Comparison of ENCODE assay signal across 1 cellular context in the genomic region with DNA sequence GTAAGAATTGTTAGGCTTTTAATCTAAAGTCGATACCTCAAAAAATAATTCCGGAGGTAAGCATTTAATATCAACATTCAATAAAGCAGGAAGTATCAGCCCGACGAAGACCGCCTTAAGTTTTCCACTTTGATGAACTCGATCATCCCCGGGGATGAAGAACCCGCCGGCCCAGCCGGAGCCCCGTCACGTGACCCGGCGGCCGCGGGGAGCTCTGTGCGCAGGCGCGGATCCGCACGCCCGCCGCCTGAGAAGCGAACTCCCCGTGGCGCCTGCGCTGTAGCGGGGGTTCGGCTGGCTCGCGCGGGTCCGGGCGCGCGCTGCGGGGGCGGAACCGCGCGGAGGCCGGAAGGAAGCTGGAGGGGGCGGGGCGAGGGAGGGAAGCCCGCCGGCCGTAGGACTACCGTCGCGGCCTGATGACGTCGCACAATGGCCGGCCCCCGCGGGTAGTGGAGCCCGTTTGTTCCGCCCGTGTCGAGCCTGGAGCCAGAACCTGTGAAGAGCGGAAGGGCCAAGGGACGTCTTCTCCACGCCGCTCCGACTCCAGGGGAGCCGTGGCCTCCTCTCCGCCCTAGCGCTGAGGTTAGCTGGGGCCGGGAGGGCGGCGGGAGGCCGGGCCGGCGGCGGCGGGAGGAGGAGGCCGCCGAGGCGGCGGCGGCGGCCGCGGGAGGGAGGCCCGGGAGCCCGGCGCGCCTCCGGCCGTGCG.
A peak's percentile ranks its signal among the peaks of the same experiment; 100 is the strongest.
TF ChIP-seq lines count a peak whose summit lies in the region.

A gene (plus strand): TSS at position 419 of the 706 bp plus-strand sequence. CDS start 6,721 bp downstream, outside the sequence.

TF ChIP-seq in HepG2, 621 proteins besides CTCF, POLR2A, EP300 and RAD21 (continued from another document and continues in another):
- no peak for TF ChIP-seq ZNF549 (CRISPR knock-in tag; IDR thresholded peaks at IDR 0.05)
- TF ChIP-seq JUNB (CRISPR knock-in tag; IDR thresholded peaks at IDR 0.05; ENCODE audit: borderline replicate concordance) = no peak
- TF ChIP-seq KMT2A (CRISPR knock-in tag; IDR thresholded peaks at IDR 0.05) = peak; percentile 96
- TF ChIP-seq SRSF9 (IDR thresholded peaks at IDR 0.05; ENCODE audit: borderline replicate concordance, insufficient read depth, low read depth, low read length, poor library complexity, severe bottlenecking) = no peak
- TF ChIP-seq ZNF136 (CRISPR knock-in tag; IDR thresholded peaks at IDR 0.05; ENCODE audit: low read depth) = no peak
- no peak for TF ChIP-seq HNRNPH1 (optimal IDR thresholded peaks at IDR 0.05; ENCODE audit: low read depth, low read length)
- peak; percentile 97 for TF ChIP-seq YY1 (IDR thresholded peaks at IDR 0.05; ENCODE audit: insufficient read depth, insufficient replicate concordance, low read depth, low read length)
- 0 out of 2 replicates have a peak, but pooled peaks have one; percentile 68 for TF ChIP-seq ATF7-NPFF (CRISPR knock-in tag; IDR thresholded peaks at IDR 0.05; ENCODE audit: low read depth)
- TF ChIP-seq ESRRA (CRISPR knock-in tag; IDR thresholded peaks at IDR 0.05; ENCODE audit: low read depth) = peak; percentile 65
- TF ChIP-seq SIN3A (IDR thresholded peaks at IDR 0.05; ENCODE audit: borderline replicate concordance, low read depth, low read length) = peak; percentile 85
- 0 out of 2 replicates have a peak, but pooled peaks have one; percentile 52 for TF ChIP-seq ZSCAN22 (CRISPR knock-in tag; IDR thresholded peaks at IDR 0.05)
- TF ChIP-seq DPF2 (CRISPR knock-in tag; IDR thresholded peaks at IDR 0.05; ENCODE audit: borderline replicate concordance, low read depth) = no peak
- TF ChIP-seq, protein P1, sequence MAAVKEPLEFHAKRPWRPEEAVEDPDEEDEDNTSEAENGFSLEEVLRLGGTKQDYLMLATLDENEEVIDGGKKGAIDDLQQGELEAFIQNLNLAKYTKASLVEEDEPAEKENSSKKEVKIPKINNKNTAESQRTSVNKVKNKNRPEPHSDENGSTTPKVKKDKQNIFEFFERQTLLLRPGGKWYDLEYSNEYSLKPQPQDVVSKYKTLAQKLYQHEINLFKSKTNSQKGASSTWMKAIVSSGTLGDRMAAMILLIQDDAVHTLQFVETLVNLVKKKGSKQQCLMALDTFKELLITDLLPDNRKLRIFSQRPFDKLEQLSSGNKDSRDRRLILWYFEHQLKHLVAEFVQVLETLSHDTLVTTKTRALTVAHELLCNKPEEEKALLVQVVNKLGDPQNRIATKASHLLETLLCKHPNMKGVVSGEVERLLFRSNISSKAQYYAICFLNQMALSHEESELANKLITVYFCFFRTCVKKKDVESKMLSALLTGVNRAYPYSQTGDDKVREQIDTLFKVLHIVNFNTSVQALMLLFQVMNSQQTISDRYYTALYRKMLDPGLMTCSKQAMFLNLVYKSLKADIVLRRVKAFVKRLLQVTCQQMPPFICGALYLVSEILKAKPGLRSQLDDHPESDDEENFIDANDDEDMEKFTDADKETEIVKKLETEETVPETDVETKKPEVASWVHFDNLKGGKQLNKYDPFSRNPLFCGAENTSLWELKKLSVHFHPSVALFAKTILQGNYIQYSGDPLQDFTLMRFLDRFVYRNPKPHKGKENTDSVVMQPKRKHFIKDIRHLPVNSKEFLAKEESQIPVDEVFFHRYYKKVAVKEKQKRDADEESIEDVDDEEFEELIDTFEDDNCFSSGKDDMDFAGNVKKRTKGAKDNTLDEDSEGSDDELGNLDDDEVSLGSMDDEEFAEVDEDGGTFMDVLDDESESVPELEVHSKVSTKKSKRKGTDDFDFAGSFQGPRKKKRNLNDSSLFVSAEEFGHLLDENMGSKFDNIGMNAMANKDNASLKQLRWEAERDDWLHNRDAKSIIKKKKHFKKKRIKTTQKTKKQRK (IDR thresholded peaks at IDR 0.05; ENCODE audit: low read length) = no peak
- no peak for TF ChIP-seq ZNF432 (CRISPR knock-in tag; IDR thresholded peaks at IDR 0.05; ENCODE audit: borderline replicate concordance)
- no peak for TF ChIP-seq RFX1 (IDR thresholded peaks at IDR 0.05)
- peak; percentile 25; the same call in 1 of the 2 replicates for TF ChIP-seq ZNF124 (CRISPR knock-in tag; IDR thresholded peaks at IDR 0.05)
- TF ChIP-seq, protein P2, sequence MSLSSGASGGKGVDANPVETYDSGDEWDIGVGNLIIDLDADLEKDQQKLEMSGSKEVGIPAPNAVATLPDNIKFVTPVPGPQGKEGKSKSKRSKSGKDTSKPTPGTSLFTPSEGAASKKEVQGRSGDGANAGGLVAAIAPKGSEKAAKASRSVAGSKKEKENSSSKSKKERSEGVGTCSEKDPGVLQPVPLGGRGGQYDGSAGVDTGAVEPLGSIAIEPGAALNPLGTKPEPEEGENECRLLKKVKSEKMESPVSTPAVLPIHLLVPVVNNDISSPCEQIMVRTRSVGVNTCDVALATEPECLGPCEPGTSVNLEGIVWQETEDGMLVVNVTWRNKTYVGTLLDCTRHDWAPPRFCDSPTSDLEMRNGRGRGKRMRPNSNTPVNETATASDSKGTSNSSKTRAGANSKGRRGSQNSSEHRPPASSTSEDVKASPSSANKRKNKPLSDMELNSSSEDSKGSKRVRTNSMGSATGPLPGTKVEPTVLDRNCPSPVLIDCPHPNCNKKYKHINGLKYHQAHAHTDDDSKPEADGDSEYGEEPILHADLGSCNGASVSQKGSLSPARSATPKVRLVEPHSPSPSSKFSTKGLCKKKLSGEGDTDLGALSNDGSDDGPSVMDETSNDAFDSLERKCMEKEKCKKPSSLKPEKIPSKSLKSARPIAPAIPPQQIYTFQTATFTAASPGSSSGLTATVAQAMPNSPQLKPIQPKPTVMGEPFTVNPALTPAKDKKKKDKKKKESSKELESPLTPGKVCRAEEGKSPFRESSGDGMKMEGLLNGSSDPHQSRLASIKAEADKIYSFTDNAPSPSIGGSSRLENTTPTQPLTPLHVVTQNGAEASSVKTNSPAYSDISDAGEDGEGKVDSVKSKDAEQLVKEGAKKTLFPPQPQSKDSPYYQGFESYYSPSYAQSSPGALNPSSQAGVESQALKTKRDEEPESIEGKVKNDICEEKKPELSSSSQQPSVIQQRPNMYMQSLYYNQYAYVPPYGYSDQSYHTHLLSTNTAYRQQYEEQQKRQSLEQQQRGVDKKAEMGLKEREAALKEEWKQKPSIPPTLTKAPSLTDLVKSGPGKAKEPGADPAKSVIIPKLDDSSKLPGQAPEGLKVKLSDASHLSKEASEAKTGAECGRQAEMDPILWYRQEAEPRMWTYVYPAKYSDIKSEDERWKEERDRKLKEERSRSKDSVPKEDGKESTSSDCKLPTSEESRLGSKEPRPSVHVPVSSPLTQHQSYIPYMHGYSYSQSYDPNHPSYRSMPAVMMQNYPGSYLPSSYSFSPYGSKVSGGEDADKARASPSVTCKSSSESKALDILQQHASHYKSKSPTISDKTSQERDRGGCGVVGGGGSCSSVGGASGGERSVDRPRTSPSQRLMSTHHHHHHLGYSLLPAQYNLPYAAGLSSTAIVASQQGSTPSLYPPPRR (CRISPR knock-in tag; IDR thresholded peaks at IDR 0.05; ENCODE audit: borderline replicate concordance) = no peak; the same call in 1 of the 2 replicates
- TF ChIP-seq, protein P3, sequence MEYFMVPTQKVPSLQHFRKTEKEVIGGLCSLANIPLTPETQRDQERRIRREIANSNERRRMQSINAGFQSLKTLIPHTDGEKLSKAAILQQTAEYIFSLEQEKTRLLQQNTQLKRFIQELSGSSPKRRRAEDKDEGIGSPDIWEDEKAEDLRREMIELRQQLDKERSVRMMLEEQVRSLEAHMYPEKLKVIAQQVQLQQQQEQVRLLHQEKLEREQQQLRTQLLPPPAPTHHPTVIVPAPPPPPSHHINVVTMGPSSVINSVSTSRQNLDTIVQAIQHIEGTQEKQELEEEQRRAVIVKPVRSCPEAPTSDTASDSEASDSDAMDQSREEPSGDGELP (IDR thresholded peaks at IDR 0.05; ENCODE audit: borderline replicate concordance, low read depth) = peak; percentile 16; the same call in 1 of the 2 replicates
- TF ChIP-seq, protein P4, sequence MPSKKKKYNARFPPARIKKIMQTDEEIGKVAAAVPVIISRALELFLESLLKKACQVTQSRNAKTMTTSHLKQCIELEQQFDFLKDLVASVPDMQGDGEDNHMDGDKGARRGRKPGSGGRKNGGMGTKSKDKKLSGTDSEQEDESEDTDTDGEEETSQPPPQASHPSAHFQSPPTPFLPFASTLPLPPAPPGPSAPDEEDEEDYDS (CRISPR knock-in tag; IDR thresholded peaks at IDR 0.05) = no peak; the same call in none of the 2 replicates
- TF ChIP-seq TARDBP (CRISPR knock-in tag; IDR thresholded peaks at IDR 0.05) = peak; percentile 62; the same call in 1 of the 2 replicates
- TF ChIP-seq, protein P5, sequence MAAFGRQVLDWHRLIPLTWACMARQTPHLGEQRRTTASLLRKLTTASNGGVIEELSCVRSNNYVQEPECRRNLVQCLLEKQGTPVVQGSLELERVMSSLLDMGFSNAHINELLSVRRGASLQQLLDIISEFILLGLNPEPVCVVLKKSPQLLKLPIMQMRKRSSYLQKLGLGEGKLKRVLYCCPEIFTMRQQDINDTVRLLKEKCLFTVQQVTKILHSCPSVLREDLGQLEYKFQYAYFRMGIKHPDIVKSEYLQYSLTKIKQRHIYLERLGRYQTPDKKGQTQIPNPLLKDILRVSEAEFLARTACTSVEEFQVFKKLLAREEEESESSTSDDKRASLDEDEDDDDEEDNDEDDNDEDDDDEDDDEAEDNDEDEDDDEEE (CRISPR knock-in tag; IDR thresholded peaks at IDR 0.05) = no peak; the same call in 1 of the 2 replicates
- TF ChIP-seq ZBTB20 (CRISPR knock-in tag; IDR thresholded peaks at IDR 0.05; ENCODE audit: borderline replicate concordance, low read depth) = 0 out of 2 replicates have a peak, but pooled peaks have one; percentile 34
- no peak for TF ChIP-seq SP140L (CRISPR knock-in tag; IDR thresholded peaks at IDR 0.05; ENCODE audit: borderline replicate concordance)
- TF ChIP-seq MTA3 (CRISPR knock-in tag; IDR thresholded peaks at IDR 0.05) = no peak
- TF ChIP-seq ZNF879 (CRISPR knock-in tag; IDR thresholded peaks at IDR 0.05) = no peak
- no peak for TF ChIP-seq NFYB (CRISPR knock-in tag; IDR thresholded peaks at IDR 0.05)
- TF ChIP-seq ZSCAN30 (CRISPR knock-in tag; IDR thresholded peaks at IDR 0.05) = no peak
- TF ChIP-seq ZNF335 (CRISPR knock-in tag; IDR thresholded peaks at IDR 0.05) = 0 out of 2 replicates have a peak, but pooled peaks have one; percentile 31
- TF ChIP-seq, protein P6, sequence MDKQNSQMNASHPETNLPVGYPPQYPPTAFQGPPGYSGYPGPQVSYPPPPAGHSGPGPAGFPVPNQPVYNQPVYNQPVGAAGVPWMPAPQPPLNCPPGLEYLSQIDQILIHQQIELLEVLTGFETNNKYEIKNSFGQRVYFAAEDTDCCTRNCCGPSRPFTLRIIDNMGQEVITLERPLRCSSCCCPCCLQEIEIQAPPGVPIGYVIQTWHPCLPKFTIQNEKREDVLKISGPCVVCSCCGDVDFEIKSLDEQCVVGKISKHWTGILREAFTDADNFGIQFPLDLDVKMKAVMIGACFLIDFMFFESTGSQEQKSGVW (CRISPR knock-in tag; IDR thresholded peaks at IDR 0.05; ENCODE audit: borderline replicate concordance) = no peak
- TF ChIP-seq MEIS1 (CRISPR knock-in tag; IDR thresholded peaks at IDR 0.05; ENCODE audit: borderline replicate concordance) = peak; percentile 69; the same call in 1 of the 2 replicates
- TF ChIP-seq, protein P7, sequence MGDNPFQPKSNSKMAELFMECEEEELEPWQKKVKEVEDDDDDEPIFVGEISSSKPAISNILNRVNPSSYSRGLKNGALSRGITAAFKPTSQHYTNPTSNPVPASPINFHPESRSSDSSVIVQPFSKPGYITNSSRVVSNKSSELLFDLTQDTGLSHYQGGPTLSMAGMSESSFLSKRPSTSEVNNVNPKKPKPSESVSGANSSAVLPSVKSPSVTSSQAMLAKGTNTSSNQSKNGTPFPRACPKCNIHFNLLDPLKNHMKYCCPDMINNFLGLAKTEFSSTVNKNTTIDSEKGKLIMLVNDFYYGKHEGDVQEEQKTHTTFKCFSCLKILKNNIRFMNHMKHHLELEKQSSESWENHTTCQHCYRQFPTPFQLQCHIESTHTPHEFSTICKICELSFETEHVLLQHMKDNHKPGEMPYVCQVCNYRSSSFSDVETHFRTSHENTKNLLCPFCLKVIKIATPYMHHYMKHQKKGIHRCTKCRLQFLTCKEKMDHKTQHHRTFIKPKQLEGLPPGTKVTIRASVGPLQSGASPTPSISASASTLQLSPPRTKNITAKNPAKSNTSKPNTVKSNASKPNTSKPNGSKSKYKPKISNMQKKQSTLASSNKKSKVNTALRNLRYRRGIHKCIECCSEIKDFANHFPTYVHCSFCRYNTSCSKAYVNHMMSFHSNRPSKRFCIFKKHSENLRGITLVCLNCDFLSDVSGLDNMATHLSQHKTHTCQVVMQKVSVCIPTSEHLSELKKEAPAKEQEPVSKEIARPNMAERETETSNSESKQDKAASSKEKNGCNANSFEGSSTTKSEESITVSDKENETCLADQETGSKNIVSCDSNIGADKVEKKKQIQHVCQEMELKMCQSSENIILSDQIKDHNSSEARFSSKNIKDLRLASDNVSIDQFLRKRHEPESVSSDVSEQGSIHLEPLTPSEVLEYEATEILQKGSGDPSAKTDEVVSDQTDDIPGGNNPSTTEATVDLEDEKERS (CRISPR knock-in tag; IDR thresholded peaks at IDR 0.05) = no peak
- no peak for TF ChIP-seq ATRX (CRISPR knock-in tag; IDR thresholded peaks at IDR 0.05; ENCODE audit: borderline replicate concordance)
- peak; percentile 97 for TF ChIP-seq CREB1 (IDR thresholded peaks at IDR 0.05)
- peak; percentile 95 for TF ChIP-seq CREB1 (CRISPR knock-in tag; IDR thresholded peaks at IDR 0.05)
- TF ChIP-seq TSC22D2 (CRISPR knock-in tag; IDR thresholded peaks at IDR 0.05; ENCODE audit: borderline replicate concordance) = no peak; the same call in 1 of the 2 replicates
- 0 out of 2 replicates have a peak, but pooled peaks have one; percentile 16 for TF ChIP-seq ZNF230 (CRISPR knock-in tag; IDR thresholded peaks at IDR 0.05)
- peak; percentile 98 for TF ChIP-seq HOXA3 (CRISPR knock-in tag; IDR thresholded peaks at IDR 0.05)
- no peak for TF ChIP-seq TCF7 (IDR thresholded peaks at IDR 0.05; ENCODE audit: low read depth)
- TF ChIP-seq ZFX (CRISPR knock-in tag; IDR thresholded peaks at IDR 0.05; ENCODE audit: low read depth) = peak; percentile 96
